ENCODE assay signal across 2 cellular contexts in the genomic region with DNA sequence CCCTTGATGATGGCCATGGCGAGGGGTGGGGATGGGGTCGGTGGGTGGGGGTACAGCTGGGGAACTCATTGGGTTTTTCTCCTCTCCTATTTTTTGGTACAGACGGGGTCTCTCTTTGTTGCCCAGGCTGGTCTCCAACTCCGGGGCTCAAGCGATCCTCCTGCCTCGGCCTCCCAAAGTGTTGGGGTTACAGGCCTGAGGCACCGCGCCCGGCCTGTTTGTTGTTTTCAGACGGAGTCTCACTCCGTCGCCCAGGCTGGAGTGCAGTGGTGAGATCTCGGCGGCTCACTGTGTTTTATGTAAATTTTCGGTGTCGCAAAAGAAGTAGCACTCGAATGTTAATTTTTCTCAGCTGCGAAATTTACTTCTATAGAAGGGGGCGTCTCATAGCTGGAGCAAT. TPM values are rescaled to one million over a fixed set of nuclear protein-coding genes. Genes with fewer than 3 reads are reported as not detected.
"Had no signal": no experiment of that assay in that cellular context is flagged by ENCODE, and none has a peak within 500 bp of the region (broad histone marks: within the 10 kb centered on the region; RNA-seq: fewer than 3 reads in every experiment).

No MANE protein-coding gene starts in this region.

RNA-seq across cellular contexts. Expression of a gene that starts 2.9 kb away (rescaled TPM):
- total RNA-seq: LHCN-M2, M059J had no signal

RNA-seq across cellular contexts. Expression of a gene that starts 25.6 kb away (rescaled TPM):
- total RNA-seq: LHCN-M2 had no signal
